In genomic region chr1:202953412-202953811, GRCh38 we compare ENCODE assay signal across 1 cellular context.
TF ChIP-seq lines count a peak whose summit lies in the region.

No MANE protein-coding gene starts in this region.

TF ChIP-seq in GM12878, 131 proteins besides CTCF, POLR2A, EP300 and RAD21:
- TF ChIP-seq MYC (IDR thresholded peaks at IDR 0.05; ENCODE audit: insufficient read depth, insufficient read length, insufficient replicate concordance, low read length, severe bottlenecking) (no peak), ZBTB11 (CRISPR knock-in tag; IDR thresholded peaks at IDR 0.05) (no peak), TAF1 (IDR thresholded peaks at IDR 0.05; ENCODE audit: borderline replicate concordance, low read depth, low read length) (no peak), ZBTB33 (IDR thresholded peaks at IDR 0.05) (no peak), CREM (IDR thresholded peaks at IDR 0.05; ENCODE audit: low read depth) (no peak), ATF3 (IDR thresholded peaks at IDR 0.05; ENCODE audit: borderline replicate concordance, extremely low read depth, low read depth, low read length) (no peak), STAT3 (IDR thresholded peaks at IDR 0.05; ENCODE audit: low read depth, low read length) (no peak), RELB (IDR thresholded peaks at IDR 0.05; ENCODE audit: low read depth) (no peak), MXI1 (IDR thresholded peaks at IDR 0.05; ENCODE audit: low read depth, low read length) (no peak)
